ENCODE assay signal across 1 cellular context in the genomic region with DNA sequence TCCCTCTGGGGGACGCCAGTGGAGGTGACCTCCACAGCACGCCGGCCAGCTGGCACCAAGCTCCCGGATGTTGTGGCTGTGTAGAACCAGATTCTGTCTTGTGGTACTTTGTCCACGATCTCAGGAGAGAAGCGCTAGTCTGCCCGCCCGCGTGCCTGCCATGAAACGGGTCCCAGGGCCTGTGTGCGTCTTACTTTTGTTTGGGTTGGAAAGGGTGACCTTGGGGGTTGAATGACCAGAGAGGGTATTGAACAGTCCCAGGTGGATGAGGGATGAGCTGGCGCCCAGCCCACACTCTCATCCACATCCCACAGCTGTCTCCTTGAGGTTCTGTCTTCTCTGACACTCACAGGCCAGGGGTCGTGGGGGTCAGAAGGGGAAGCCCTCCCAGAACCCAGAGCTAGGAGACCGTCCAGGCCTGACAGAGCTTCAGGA.
TF ChIP-seq lines count a peak whose summit lies in the region.

No MANE protein-coding gene starts in this region.

TF ChIP-seq in IMR-90, 13 proteins besides CTCF, POLR2A, EP300 and RAD21 (continued from another document):
- TF ChIP-seq ELK1 (IDR thresholded peaks at IDR 0.05; ENCODE audit: borderline replicate concordance, low read depth, low read length), result no peak
- TF ChIP-seq RFX5 (IDR thresholded peaks at IDR 0.05; ENCODE audit: low read depth, low read length), result no peak
- TF ChIP-seq CHD1 (IDR thresholded peaks at IDR 0.05; ENCODE audit: low read depth, low read length), result no peak
- no peak for TF ChIP-seq FOS (IDR thresholded peaks at IDR 0.05; ENCODE audit: low read depth, low read length)
- TF ChIP-seq, protein P1, sequence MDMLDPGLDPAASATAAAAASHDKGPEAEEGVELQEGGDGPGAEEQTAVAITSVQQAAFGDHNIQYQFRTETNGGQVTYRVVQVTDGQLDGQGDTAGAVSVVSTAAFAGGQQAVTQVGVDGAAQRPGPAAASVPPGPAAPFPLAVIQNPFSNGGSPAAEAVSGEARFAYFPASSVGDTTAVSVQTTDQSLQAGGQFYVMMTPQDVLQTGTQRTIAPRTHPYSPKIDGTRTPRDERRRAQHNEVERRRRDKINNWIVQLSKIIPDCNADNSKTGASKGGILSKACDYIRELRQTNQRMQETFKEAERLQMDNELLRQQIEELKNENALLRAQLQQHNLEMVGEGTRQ (IDR thresholded peaks at IDR 0.05; ENCODE audit: low read depth, low read length), result no peak
- TF ChIP-seq MAZ (IDR thresholded peaks at IDR 0.05; ENCODE audit: borderline replicate concordance, low read depth, low read length), result no peak
